Comparison of ENCODE assay signal across 2 cellular contexts in genomic region chr12:89481218-89481914, GRCh38.
TF ChIP-seq lines count a peak whose summit lies in the region.

No MANE protein-coding gene starts in this region.

TF ChIP-seq in liver, 16 proteins besides CTCF, POLR2A, EP300 and RAD21:
- TF ChIP-seq YY1 (IDR thresholded peaks at IDR 0.05) (no peak), FOXA2 (IDR thresholded peaks at IDR 0.05) (no peak), NR2F2 (IDR thresholded peaks at IDR 0.05) (peak; percentile 22), RXRA (IDR thresholded peaks at IDR 0.05) (no peak)

TF ChIP-seq in HepG2, 621 proteins besides CTCF, POLR2A, EP300 and RAD21:
- no peak for TF ChIP-seq SAFB2 (CRISPR knock-in tag; IDR thresholded peaks at IDR 0.05; ENCODE audit: borderline replicate concordance, low read depth)
- TF ChIP-seq ZNF615 (CRISPR knock-in tag; IDR thresholded peaks at IDR 0.05; ENCODE audit: borderline replicate concordance): no peak
